18 cellular contexts compared by ENCODE assay signal in the genomic region with DNA sequence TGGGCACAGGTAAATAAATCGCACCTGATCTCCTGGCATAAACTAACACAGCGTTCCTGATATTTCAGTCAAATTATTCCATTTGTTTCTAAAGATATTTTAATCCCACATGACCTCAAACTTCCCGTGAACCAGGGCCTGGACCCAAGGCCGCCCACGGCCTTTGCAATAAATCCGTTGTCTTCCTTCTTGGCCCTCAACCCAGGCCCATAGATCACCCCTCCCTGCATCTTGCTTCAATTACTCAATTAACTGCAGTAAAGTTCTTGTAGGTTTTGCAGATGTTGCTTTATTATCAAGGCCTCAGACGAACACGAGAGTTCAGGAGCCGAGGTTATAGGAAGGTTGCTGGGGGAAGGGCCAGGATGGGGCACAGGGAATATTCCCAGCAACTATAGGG.
DNase-seq lines count a peak whose midpoint lies in the region; ATAC-seq and TF ChIP-seq lines count a peak whose summit lies in the region.
"Had no signal": no experiment of that assay in that cellular context is flagged by ENCODE, and none has a peak within 500 bp of the region (broad histone marks: within the 10 kb centered on the region; RNA-seq: fewer than 3 reads in every experiment).

No MANE protein-coding gene starts in this region.

- no peak overlapping the region for H3K4me3 ChIP-seq in HFF-Myc (replicated peaks; ENCODE audit: low read depth, low read length)
- H3K4me3 ChIP-seq in WERI-Rb-1 (ENCODE audit: low read depth, low read length), result no peak overlapping the region
- H3K4me3 ChIP-seq: BLaER1 had no signal

- H3K27me3 Mint-ChIP-seq in mesothelial cell of epicardium (ENCODE audit: low read depth) (peaks cover 3% of the 10 kb centered on the region), type B pancreatic cell (peaks cover 5% of the 10 kb centered on the region), CD14-positive monocyte (ENCODE audit: low read depth in 3 of 3) (peaks cover 1 to 12% (median 2%) of the 10 kb centered on the region in 3 donors), natural killer cell (ENCODE audit: low read depth in 2 of 2) (no peaks in the 10 kb centered on the region)

- no peaks in the 10 kb centered on the region for H3K36me3 ChIP-seq in WERI-Rb-1
- H3K36me3 ChIP-seq: BE2C, BLaER1 had no signal

- no peak overlapping the region for H3K4me3 Mint-ChIP-seq in mesothelial cell of epicardium
- H3K4me3 Mint-ChIP-seq in type B pancreatic cell, result peak overlapping the region; percentile 3
- H3K4me3 Mint-ChIP-seq in CD14-positive monocyte, result no peak overlapping the region
- H3K4me3 Mint-ChIP-seq in natural killer cell, result no peak overlapping the region
- H3K4me3 Mint-ChIP-seq: CD4-positive, alpha-beta T cell; CD8-positive, alpha-beta T cell had no signal

- peak overlapping the region; percentile 84 for H3K27ac Mint-ChIP-seq in mesothelial cell of epicardium
- H3K27ac Mint-ChIP-seq in type B pancreatic cell, result peak overlapping the region; percentile 90
- H3K27ac Mint-ChIP-seq in CD14-positive monocyte, result no peak overlapping the region
- no peak overlapping the region for H3K27ac Mint-ChIP-seq in natural killer cell
- H3K27ac Mint-ChIP-seq: CD4-positive, alpha-beta T cell; CD8-positive, alpha-beta T cell had no signal

- H3K27ac ChIP-seq in WERI-Rb-1, result no peak overlapping the region
- H3K27ac ChIP-seq: BLaER1 had no signal

- ATAC-seq in natural killer cell, result no peak
- ATAC-seq: CD8-positive, alpha-beta T cell had no signal

- TF ChIP-seq CTCF in HFF-Myc (IDR thresholded peaks at IDR 0.05; ENCODE audit: low read depth, low read length, missing control alignments), result no peak
- no peak for TF ChIP-seq CTCF in mesothelial cell of epicardium (IDR thresholded peaks at IDR 0.05; ENCODE audit: unreplicated experiment)
- no peak for TF ChIP-seq CTCF in type B pancreatic cell (conservative IDR thresholded peaks at IDR 0.05)
- no peak for TF ChIP-seq CTCF in WERI-Rb-1 (IDR thresholded peaks at IDR 0.05; ENCODE audit: low read depth, low read length)
- no peak for TF ChIP-seq CTCF in CD14-positive monocyte (IDR thresholded peaks at IDR 0.05)
- TF ChIP-seq CTCF in natural killer cell (IDR thresholded peaks at IDR 0.05), result no peak

- no peaks in the 10 kb centered on the region for H3K9me3 ChIP-seq in WERI-Rb-1 (ENCODE audit: severe bottlenecking)
- H3K9me3 ChIP-seq: BE2C, BLaER1, Caco-2 had no signal

- H3K4me1 Mint-ChIP-seq in mesothelial cell of epicardium, result peaks cover 42% of the 10 kb centered on the region
- H3K4me1 Mint-ChIP-seq in type B pancreatic cell (ENCODE audit: unreplicated experiment), result peaks cover 37% of the 10 kb centered on the region
- no peaks in the 10 kb centered on the region for H3K4me1 Mint-ChIP-seq in CD14-positive monocyte
- H3K4me1 Mint-ChIP-seq in natural killer cell, result no peaks in the 10 kb centered on the region

- H3K36me3 Mint-ChIP-seq in mesothelial cell of epicardium, result no peaks in the 10 kb centered on the region
- no peaks in the 10 kb centered on the region for H3K36me3 Mint-ChIP-seq in type B pancreatic cell
- H3K36me3 Mint-ChIP-seq in CD14-positive monocyte, result no peaks in the 10 kb centered on the region
- H3K36me3 Mint-ChIP-seq in natural killer cell, result no peaks in the 10 kb centered on the region
- H3K36me3 Mint-ChIP-seq: CD8-positive, alpha-beta T cell had no signal

- DNase-seq in HFF-Myc (ENCODE audit: extremely low read depth, low read depth) (peak; percentile 45), mesothelial cell of epicardium (ENCODE audit: low spot score in 2 of 2, unreplicated experiment in 2 of 2) (no peak), type B pancreatic cell (ENCODE audit: extremely low spot score, unreplicated experiment) (no peak), WERI-Rb-1 (no peak), CD14-positive monocyte (ENCODE audit: low spot score) (no peak), cerebellar nuclear complex (lab: John Stamatoyannopoulos, UW) (no peak), natural killer cell (no peak)
- DNase-seq: 8988T; ACHN; BE2C; C1 segment of cervical spinal cord; Caco-2; Calu3; CD4-positive, alpha-beta T cell; CD8-positive, alpha-beta T cell; DMS79 treated with DMSO at 0.1 percent for 48 hours; GF-D8 had no signal

- intact Hi-C loops in CD14-positive monocyte (cut with micrococcal nuclease) (no loop called here), natural killer cell (cut with micrococcal nuclease) (no loop called here)

- H3K27me3 ChIP-seq in WERI-Rb-1 (ENCODE audit: insufficient read depth, low read depth, severe bottlenecking), result no peaks in the 10 kb centered on the region
- H3K27me3 ChIP-seq: BE2C, BLaER1 had no signal

- no peaks in the 10 kb centered on the region for H3K9me3 Mint-ChIP-seq in mesothelial cell of epicardium
- peaks cover 2% of the 10 kb centered on the region for H3K9me3 Mint-ChIP-seq in type B pancreatic cell
- H3K9me3 Mint-ChIP-seq in CD14-positive monocyte, result peaks cover 0 to 3% (median 0%) of the 10 kb centered on the region in 7 donors
- no peaks in the 10 kb centered on the region for H3K9me3 Mint-ChIP-seq in natural killer cell
- H3K9me3 Mint-ChIP-seq: CD4-positive, alpha-beta T cell; CD8-positive, alpha-beta T cell had no signal

Comparison
In these comparisons a context has a peak if more than half of its experiments do, and no peak if none do; other contexts are left out.
1. H3K27ac Mint-ChIP-seq: peak in mesothelial cell of epicardium (single experiment) and type B pancreatic cell (single experiment); none in CD14-positive monocyte (0 of 7) and natural killer cell (0 of 2).